24 cellular contexts compared by ENCODE assay signal in genomic region chr12:28794796-28795195, GRCh38.
"Had no signal": no experiment of that assay in that cellular context is flagged by ENCODE, and none has a peak within 500 bp of the region (broad histone marks: within the 10 kb centered on the region; RNA-seq: fewer than 3 reads in every experiment).

No MANE protein-coding gene starts in this region.

- H3K4me3 ChIP-seq: esophagus muscularis mucosa, psoas muscle, stomach, suprapubic skin, tibial artery, upper lobe of right lung had no signal

- H3K4me1 Mint-ChIP-seq: activated CD4-positive, alpha-beta T cell treated with anti-CD3 and anti-CD28 coated beads for 36 hours; activated CD8-positive, alpha-beta memory T cell treated with anti-CD3 and anti-CD28 coated beads, Interleukin-2, amount 10 ng/mL, durations not matched to agents 7 days and 5 days; activated naive CD4-positive, alpha-beta T cell treated with anti-CD3 and anti-CD28 coated beads, Interleukin-2, amount 50 U/mL, for 24 hours; activated naive CD8-positive, alpha-beta T cell treated with anti-CD3 and anti-CD28 coated beads, Interleukin-2, amount 50 U/mL, for 24 hours; naive B cell; nephron progenitor cell; stimulated activated naive B cell treated with anti-CD40 and anti-IgM and Interleukin-4, amounts not matched to agents 10 μg/mL and 1 μg/mL and 100 μg/mL, for 72 hours had no signal

- H3K27ac ChIP-seq: esophagus muscularis mucosa, parathyroid adenoma, psoas muscle, stomach, suprapubic skin, tibial artery, upper lobe of right lung had no signal

- DNase-seq: activated CD4-positive, alpha-beta T cell treated with anti-CD3 and anti-CD28 coated beads for 36 hours; activated CD4-positive, CD25-positive, alpha-beta regulatory T cell; activated CD8-positive, alpha-beta memory T cell treated with anti-CD3 and anti-CD28 coated beads, Interleukin-2, amount 10 ng/mL, durations not matched to agents 7 days and 5 days; activated CD8-positive, alpha-beta T cell treated with anti-CD3 and anti-CD28 coated beads, Interleukin-2, amount 10 ng/mL, durations not matched to agents 7 days and 5 days; activated naive CD8-positive, alpha-beta T cell treated with anti-CD3 and anti-CD28 coated beads, Interleukin-2, amount 50 U/mL, for 24 hours; activated T-cell treated with anti-CD3 and anti-CD28 coated beads, Interleukin-2, amount 50 U/mL, for 48 hours; dermis blood vessel endothelial cell; effector CD4-positive, alpha-beta T cell; naive B cell; nephron progenitor cell; nucleus accumbens; psoas muscle; stimulated activated CD4-positive, alpha-beta T cell treated with anti-CD3 and anti-CD28 coated beads, Interleukin-15, amount 100 ng/mL, for 24 hours; stimulated activated CD4-positive, alpha-beta T cell treated with anti-CD3 and anti-CD28 coated beads, Interleukin-2, amount 100 ng/mL, for 24 hours; stimulated activated naive B cell treated with anti-CD40 and anti-IgM and Interleukin-4, amounts not matched to agents 10 μg/mL and 1 μg/mL and 100 μg/mL, for 72 hours; stomach; tibial artery; upper lobe of right lung had no signal

- ATAC-seq: activated CD4-positive, alpha-beta T cell treated with anti-CD3 and anti-CD28 coated beads for 36 hours; activated CD8-positive, alpha-beta memory T cell treated with anti-CD3 and anti-CD28 coated beads, Interleukin-2, amount 10 ng/mL, durations not matched to agents 7 days and 5 days; activated CD8-positive, alpha-beta T cell treated with anti-CD3 and anti-CD28 coated beads, Interleukin-2, amount 10 ng/mL, durations not matched to agents 7 days and 5 days; activated naive CD8-positive, alpha-beta T cell treated with anti-CD3 and anti-CD28 coated beads, Interleukin-2, amount 50 U/mL, for 24 hours; psoas muscle; stimulated activated naive B cell treated with anti-CD40 and anti-IgM and Interleukin-4, amounts not matched to agents 10 μg/mL and 1 μg/mL and 100 μg/mL, for 72 hours; upper lobe of right lung had no signal

- H3K27me3 Mint-ChIP-seq: activated naive CD4-positive, alpha-beta T cell treated with anti-CD3 and anti-CD28 coated beads, Interleukin-2, amount 50 U/mL, for 24 hours; naive B cell; stimulated activated naive B cell treated with anti-CD40 and anti-IgM and Interleukin-4, amounts not matched to agents 10 μg/mL and 1 μg/mL and 100 μg/mL, for 72 hours had no signal

- H3K27me3 ChIP-seq: esophagus muscularis mucosa, stomach, suprapubic skin, tibial artery, upper lobe of right lung had no signal

- H3K36me3 ChIP-seq: esophagus muscularis mucosa, stomach, suprapubic skin, tibial artery, upper lobe of right lung had no signal

- H3K4me3 Mint-ChIP-seq: activated CD4-positive, alpha-beta T cell treated with anti-CD3 and anti-CD28 coated beads for 36 hours; activated CD8-positive, alpha-beta memory T cell treated with anti-CD3 and anti-CD28 coated beads, Interleukin-2, amount 10 ng/mL, durations not matched to agents 7 days and 5 days; activated CD8-positive, alpha-beta T cell treated with anti-CD3 and anti-CD28 coated beads, Interleukin-2, amount 10 ng/mL, durations not matched to agents 7 days and 5 days; activated naive CD4-positive, alpha-beta T cell treated with anti-CD3 and anti-CD28 coated beads, Interleukin-2, amount 50 U/mL, for 24 hours; activated naive CD8-positive, alpha-beta T cell treated with anti-CD3 and anti-CD28 coated beads, Interleukin-2, amount 50 U/mL, for 24 hours; mesothelial cell of epicardium; naive B cell; nephron progenitor cell; stimulated activated naive B cell treated with anti-CD40 and anti-IgM and Interleukin-4, amounts not matched to agents 10 μg/mL and 1 μg/mL and 100 μg/mL, for 72 hours had no signal

- H3K27ac Mint-ChIP-seq: activated CD4-positive, alpha-beta T cell treated with anti-CD3 and anti-CD28 coated beads for 36 hours; activated CD8-positive, alpha-beta memory T cell treated with anti-CD3 and anti-CD28 coated beads, Interleukin-2, amount 10 ng/mL, durations not matched to agents 7 days and 5 days; activated CD8-positive, alpha-beta T cell treated with anti-CD3 and anti-CD28 coated beads, Interleukin-2, amount 10 ng/mL, durations not matched to agents 7 days and 5 days; activated naive CD4-positive, alpha-beta T cell treated with anti-CD3 and anti-CD28 coated beads, Interleukin-2, amount 50 U/mL, for 24 hours; activated naive CD8-positive, alpha-beta T cell treated with anti-CD3 and anti-CD28 coated beads, Interleukin-2, amount 50 U/mL, for 24 hours; activated T-helper 2 cell treated with anti-CD3 and anti-CD28 coated beads, Interferon-gamma antibody, Interleukin-2, Interleukin-4, amounts not matched to agents 10 μg/mL and 5 μg/mL and 100 μg/mL, durations not matched to agents 14 hours and 24 hours and 36 hours; mesothelial cell of epicardium; naive B cell; nephron progenitor cell; stimulated activated naive B cell treated with anti-CD40 and anti-IgM and Interleukin-4, amounts not matched to agents 10 μg/mL and 1 μg/mL and 100 μg/mL, for 72 hours had no signal

- H3K36me3 Mint-ChIP-seq: activated CD8-positive, alpha-beta memory T cell treated with anti-CD3 and anti-CD28 coated beads, Interleukin-2, amount 10 ng/mL, durations not matched to agents 7 days and 5 days; activated naive CD4-positive, alpha-beta T cell treated with anti-CD3 and anti-CD28 coated beads, Interleukin-2, amount 50 U/mL, for 24 hours; mesothelial cell of epicardium; naive B cell; stimulated activated naive B cell treated with anti-CD40 and anti-IgM and Interleukin-4, amounts not matched to agents 10 μg/mL and 1 μg/mL and 100 μg/mL, for 72 hours had no signal

- H3K9ac ChIP-seq: parathyroid adenoma had no signal

- H3K9me3 ChIP-seq: esophagus muscularis mucosa, psoas muscle, stomach, suprapubic skin, tibial artery, upper lobe of right lung had no signal

- H3K9me3 Mint-ChIP-seq: activated naive CD8-positive, alpha-beta T cell treated with anti-CD3 and anti-CD28 coated beads, Interleukin-2, amount 50 U/mL, for 24 hours; activated T-helper 2 cell treated with anti-CD3 and anti-CD28 coated beads, Interferon-gamma antibody, Interleukin-2, Interleukin-4, amounts not matched to agents 10 μg/mL and 5 μg/mL and 100 μg/mL, durations not matched to agents 14 hours and 24 hours and 36 hours; nephron progenitor cell; stimulated activated naive B cell treated with anti-CD40 and anti-IgM and Interleukin-4, amounts not matched to agents 10 μg/mL and 1 μg/mL and 100 μg/mL, for 72 hours had no signal

- H3K4me1 ChIP-seq: parathyroid adenoma, psoas muscle, stomach, suprapubic skin, upper lobe of right lung had no signal
